ENCODE assay signal across 26 cellular contexts in the genomic region with DNA sequence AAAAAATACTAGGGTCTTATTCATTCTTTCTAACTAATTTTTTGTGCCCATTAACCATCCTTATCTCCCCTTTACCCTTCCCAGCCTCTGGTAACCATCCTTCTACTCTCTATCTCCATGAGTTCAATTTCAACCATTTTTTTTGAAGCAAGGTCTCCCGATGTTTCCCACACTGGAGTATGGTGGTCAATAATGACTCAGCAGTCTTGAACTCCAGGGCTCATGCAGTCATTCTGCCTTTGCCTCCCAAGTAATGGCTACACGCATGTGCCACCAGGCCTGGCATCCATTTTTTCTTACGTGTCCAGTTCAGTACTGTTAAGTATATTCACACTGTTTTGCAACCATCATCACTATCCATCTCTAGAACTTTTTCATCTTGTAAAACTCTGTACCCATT.
DNase-seq lines count a peak whose midpoint lies in the region; ATAC-seq and TF ChIP-seq lines count a peak whose summit lies in the region.
"Had no signal": no experiment of that assay in that cellular context is flagged by ENCODE, and none has a peak within 500 bp of the region (broad histone marks: within the 10 kb centered on the region; RNA-seq: fewer than 3 reads in every experiment).

No MANE protein-coding gene starts in this region.

- H3K36me3 ChIP-seq in GM23338 (ENCODE audit: insufficient read depth): no peaks in the 10 kb centered on the region
- H3K36me3 ChIP-seq: MG63, SJCRH30 had no signal

- no peaks in the 10 kb centered on the region; the same call in 1 of the 2 replicates for H3K9me2 ChIP-seq in GM23338 (ENCODE audit: insufficient read depth)

- H3K27ac ChIP-seq in GM23338 (ENCODE audit: low read depth): no peak overlapping the region
- H3K27ac ChIP-seq: SJCRH30 had no signal

- TF ChIP-seq CTCF in GM23338 (conservative IDR thresholded peaks at IDR 0.05; ENCODE audit: low read depth in 2 of 2) (no peak), fibroblast of mammary gland (conservative IDR thresholded peaks at IDR 0.05; ENCODE audit: control insufficient read depth, insufficient read depth, low read depth, low read length) (no peak), MCF 10A (IDR thresholded peaks at IDR 0.05; ENCODE audit: unreplicated experiment) (no peak)

- H2AFZ ChIP-seq in GM23338: no peak overlapping the region

- H3K27me3 Mint-ChIP-seq in GM23338 (ENCODE audit: insufficient read depth, low read depth, poor library complexity) (peaks cover 4% of the 10 kb centered on the region), MCF 10A (ENCODE audit: insufficient read depth, unreplicated experiment) (no peaks in the 10 kb centered on the region)
- H3K27me3 Mint-ChIP-seq in stimulated activated naive CD8-positive, alpha-beta T cell treated with anti-CD3 and anti-CD28 coated beads, Interleukin-15, amount 100 ng/mL, for 72 hours: peaks cover 20% of the 10 kb centered on the region
- H3K27me3 Mint-ChIP-seq: T-cell had no signal

- H3K4me3 ChIP-seq in GM23338: no peak overlapping the region
- no peak overlapping the region for H3K4me3 ChIP-seq in fibroblast of mammary gland (ENCODE audit: control insufficient read depth, low read depth, low read length)
- H3K4me3 ChIP-seq: MG63, SJCRH30 had no signal

- POLR2A ChIA-PET in MCF 10A (lab: Yijun Ruan, JAX): no interaction called here

- no peak overlapping the region for H3K4me3 Mint-ChIP-seq in GM23338
- H3K4me3 Mint-ChIP-seq in stimulated activated naive CD8-positive, alpha-beta T cell treated with anti-CD3 and anti-CD28 coated beads, Interleukin-15, amount 100 ng/mL, for 72 hours: no peak overlapping the region
- no peak overlapping the region for H3K4me3 Mint-ChIP-seq in MCF 10A (ENCODE audit: unreplicated experiment)
- H3K4me3 Mint-ChIP-seq: CD8-positive, alpha-beta memory T cell; H9; T-cell had no signal

- intact Hi-C loops in MCF 10A (cut with micrococcal nuclease): no loop called here

- no peaks in the 10 kb centered on the region for H4K20me1 ChIP-seq in GM23338 (replicated peaks; ENCODE audit: insufficient read depth)

- CTCF ChIA-PET in MCF 10A (lab: Yijun Ruan, JAX): no interaction called here

- no peaks in the 10 kb centered on the region for H3K27me3 ChIP-seq in GM23338 (ENCODE audit: insufficient read depth)
- H3K27me3 ChIP-seq: MG63, SJCRH30 had no signal

- BruUV-seq in MCF 10A (replicated peaks; lab: Mats Ljungman, UMichigan): no TSS peak

- H3K4me1 ChIP-seq in GM23338 (ENCODE audit: insufficient read depth): 0 out of 2 replicates have a peak, but pooled peaks cover 5% of the 10 kb centered on the region
- H3K4me1 ChIP-seq: SJCRH30 had no signal

- peaks cover 39% of the 10 kb centered on the region for H3K79me2 ChIP-seq in GM23338 (replicated peaks; ENCODE audit: insufficient read depth)

- ATAC-seq in GM23338 (no peak), GM21825 (IDR thresholded peaks at IDR 0.05; ENCODE audit: unreplicated experiment) (no peak)
- ATAC-seq in stimulated activated naive CD8-positive, alpha-beta T cell treated with anti-CD3 and anti-CD28 coated beads, Interleukin-15, amount 100 ng/mL, for 72 hours: no peak
- ATAC-seq: PC-3, Right ventricle myocardium inferior, SK-N-SH treated with all-trans-retinoic acid at 6 μM for 48 hours, T-cell had no signal

- peaks cover 12% of the 10 kb centered on the region for H3K4me1 Mint-ChIP-seq in GM23338
- H3K4me1 Mint-ChIP-seq in stimulated activated naive CD8-positive, alpha-beta T cell treated with anti-CD3 and anti-CD28 coated beads, Interleukin-15, amount 100 ng/mL, for 72 hours: no peaks in the 10 kb centered on the region
- H3K4me1 Mint-ChIP-seq in MCF 10A (ENCODE audit: insufficient read depth, unreplicated experiment): no peaks in the 10 kb centered on the region

- no peak overlapping the region for H3K4me2 ChIP-seq in GM23338

- H3K27ac Mint-ChIP-seq in GM23338 (peak overlapping the region; percentile 20; the same call in 1 of the 2 replicates), MCF 10A (ENCODE audit: low read depth, unreplicated experiment) (no peak overlapping the region)
- H3K27ac Mint-ChIP-seq in stimulated activated naive CD8-positive, alpha-beta T cell treated with anti-CD3 and anti-CD28 coated beads, Interleukin-15, amount 100 ng/mL, for 72 hours: no peak overlapping the region
- H3K27ac Mint-ChIP-seq: CD8-positive, alpha-beta memory T cell; T-cell had no signal

- H3K9me3 Mint-ChIP-seq in GM23338 (peaks cover 8% of the 10 kb centered on the region; the same call in 2 of the 3 replicates), MCF 10A (ENCODE audit: unreplicated experiment) (no peaks in the 10 kb centered on the region)
- H3K9me3 Mint-ChIP-seq in stimulated activated naive CD8-positive, alpha-beta T cell treated with anti-CD3 and anti-CD28 coated beads, Interleukin-15, amount 100 ng/mL, for 72 hours: peaks cover 0 to 6% of the 10 kb centered on the region in 2 donors
- H3K9me3 Mint-ChIP-seq: CD8-positive, alpha-beta memory T cell had no signal

- no peaks in the 10 kb centered on the region for H3F3A ChIP-seq in GM23338 (replicated peaks; ENCODE audit: low read depth)

- DNase-seq in GM23338 (ENCODE audit: low spot score): no peak
- DNase-seq in M059J (ENCODE audit: low read depth): peak; percentile 7
- DNase-seq in fibroblast of mammary gland (ENCODE audit: low read depth): peak; percentile 21
- DNase-seq in stimulated activated naive CD8-positive, alpha-beta T cell treated with anti-CD3 and anti-CD28 coated beads, Interleukin-15, amount 100 ng/mL, for 72 hours: no peak
- DNase-seq in T-helper 2 cell: no peak
- no peak for DNase-seq in MCF 10A (ENCODE audit: unreplicated experiment)
- DNase-seq: C1 segment of cervical spinal cord; CD8-positive, alpha-beta memory T cell; DMS79 treated with DMSO at 0.1 percent for 48 hours; GF-D8; H9; Karpas-422; MG63; NCI-H1105 treated with DMSO at 0.1 percent for 48 hours; NCI-H146; NCI-H1930; NCI-H2107; NCI-H446; NCI-H524 treated with DMSO at 0.1 percent for 48 hours; NCI-H774; PC-3; SJCRH30; T-cell had no signal

- peaks cover 8% of the 10 kb centered on the region; the same call in 2 of the 3 replicates for H3K36me3 Mint-ChIP-seq in GM23338 (ENCODE audit: low read depth)
- H3K36me3 Mint-ChIP-seq in MCF 10A (ENCODE audit: insufficient read depth, unreplicated experiment): peaks cover 5% of the 10 kb centered on the region

TF ChIP-seq in GM23338, 12 proteins besides CTCF, POLR2A, EP300 and RAD21 (continues in another document):
- TF ChIP-seq JUNB (IDR thresholded peaks at IDR 0.05; ENCODE audit: unreplicated experiment): no peak
- TF ChIP-seq CREB1 (CRISPR knock-in tag; IDR thresholded peaks at IDR 0.05; ENCODE audit: low read depth): no peak
- no peak for TF ChIP-seq ZNF114 (CRISPR knock-in tag; IDR thresholded peaks at IDR 0.05)
- no peak for TF ChIP-seq NANOG (IDR thresholded peaks at IDR 0.05; ENCODE audit: borderline replicate concordance)
- TF ChIP-seq, protein P1, sequence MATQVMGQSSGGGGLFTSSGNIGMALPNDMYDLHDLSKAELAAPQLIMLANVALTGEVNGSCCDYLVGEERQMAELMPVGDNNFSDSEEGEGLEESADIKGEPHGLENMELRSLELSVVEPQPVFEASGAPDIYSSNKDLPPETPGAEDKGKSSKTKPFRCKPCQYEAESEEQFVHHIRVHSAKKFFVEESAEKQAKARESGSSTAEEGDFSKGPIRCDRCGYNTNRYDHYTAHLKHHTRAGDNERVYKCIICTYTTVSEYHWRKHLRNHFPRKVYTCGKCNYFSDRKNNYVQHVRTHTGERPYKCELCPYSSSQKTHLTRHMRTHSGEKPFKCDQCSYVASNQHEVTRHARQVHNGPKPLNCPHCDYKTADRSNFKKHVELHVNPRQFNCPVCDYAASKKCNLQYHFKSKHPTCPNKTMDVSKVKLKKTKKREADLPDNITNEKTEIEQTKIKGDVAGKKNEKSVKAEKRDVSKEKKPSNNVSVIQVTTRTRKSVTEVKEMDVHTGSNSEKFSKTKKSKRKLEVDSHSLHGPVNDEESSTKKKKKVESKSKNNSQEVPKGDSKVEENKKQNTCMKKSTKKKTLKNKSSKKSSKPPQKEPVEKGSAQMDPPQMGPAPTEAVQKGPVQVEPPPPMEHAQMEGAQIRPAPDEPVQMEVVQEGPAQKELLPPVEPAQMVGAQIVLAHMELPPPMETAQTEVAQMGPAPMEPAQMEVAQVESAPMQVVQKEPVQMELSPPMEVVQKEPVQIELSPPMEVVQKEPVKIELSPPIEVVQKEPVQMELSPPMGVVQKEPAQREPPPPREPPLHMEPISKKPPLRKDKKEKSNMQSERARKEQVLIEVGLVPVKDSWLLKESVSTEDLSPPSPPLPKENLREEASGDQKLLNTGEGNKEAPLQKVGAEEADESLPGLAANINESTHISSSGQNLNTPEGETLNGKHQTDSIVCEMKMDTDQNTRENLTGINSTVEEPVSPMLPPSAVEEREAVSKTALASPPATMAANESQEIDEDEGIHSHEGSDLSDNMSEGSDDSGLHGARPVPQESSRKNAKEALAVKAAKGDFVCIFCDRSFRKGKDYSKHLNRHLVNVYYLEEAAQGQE (IDR thresholded peaks at IDR 0.05; ENCODE audit: unreplicated experiment): no peak
- no peak for TF ChIP-seq EZH2 (IDR thresholded peaks at IDR 0.05; ENCODE audit: low read depth, unreplicated experiment)
- TF ChIP-seq, protein P2, sequence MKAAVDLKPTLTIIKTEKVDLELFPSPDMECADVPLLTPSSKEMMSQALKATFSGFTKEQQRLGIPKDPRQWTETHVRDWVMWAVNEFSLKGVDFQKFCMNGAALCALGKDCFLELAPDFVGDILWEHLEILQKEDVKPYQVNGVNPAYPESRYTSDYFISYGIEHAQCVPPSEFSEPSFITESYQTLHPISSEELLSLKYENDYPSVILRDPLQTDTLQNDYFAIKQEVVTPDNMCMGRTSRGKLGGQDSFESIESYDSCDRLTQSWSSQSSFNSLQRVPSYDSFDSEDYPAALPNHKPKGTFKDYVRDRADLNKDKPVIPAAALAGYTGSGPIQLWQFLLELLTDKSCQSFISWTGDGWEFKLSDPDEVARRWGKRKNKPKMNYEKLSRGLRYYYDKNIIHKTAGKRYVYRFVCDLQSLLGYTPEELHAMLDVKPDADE (IDR thresholded peaks at IDR 0.05): no peak

Comparison
In these comparisons a context has a peak if more than half of its experiments do, and no peak if none do; other contexts are left out.
1. DNase-seq: peak in M059J (single experiment) and fibroblast of mammary gland (single experiment); none in GM23338 (single experiment), stimulated activated naive CD8-positive, alpha-beta T cell treated with anti-CD3 and anti-CD28 coated beads, Interleukin-15, amount 100 ng/mL, for 72 hours (0 of 2), T-helper 2 cell (0 of 5) and MCF 10A (single experiment).